ENCODE assay signal across 17 cellular contexts in the genomic region with DNA sequence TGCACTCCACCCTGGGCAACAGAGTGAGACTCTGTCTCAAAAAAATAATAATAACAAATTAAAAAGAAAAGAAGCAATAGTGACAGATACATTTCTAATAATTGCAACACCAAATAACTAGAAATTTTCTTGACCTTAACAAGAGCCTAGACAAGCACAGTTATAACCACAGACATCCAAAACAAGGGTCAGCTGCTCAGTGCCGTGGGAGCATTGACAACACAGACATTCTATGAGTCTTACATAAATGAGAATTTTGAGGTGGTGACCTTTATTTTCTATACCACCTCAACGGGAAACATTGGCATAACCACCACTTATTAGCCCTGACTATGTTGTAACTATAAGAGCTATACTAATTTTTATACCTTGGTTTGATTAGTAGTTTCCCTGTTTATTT.
DNase-seq lines count a peak whose midpoint lies in the region; ATAC-seq, FAIRE-seq and TF ChIP-seq lines count a peak whose summit lies in the region.
"Had no signal": no experiment of that assay in that cellular context is flagged by ENCODE, and none has a peak within 500 bp of the region (broad histone marks: within the 10 kb centered on the region; RNA-seq: fewer than 3 reads in every experiment).

No MANE protein-coding gene starts in this region.

- H3K79me2 ChIP-seq in keratinocyte (ENCODE audit: control insufficient read depth, insufficient read depth, low read length): no peaks in the 10 kb centered on the region

- no peak overlapping the region for H3K27ac Mint-ChIP-seq in Caco-2 (ENCODE audit: unreplicated experiment)
- H3K27ac Mint-ChIP-seq: activated naive CD4-positive, alpha-beta T cell treated with anti-CD3 and anti-CD28 coated beads, Interleukin-2, amount 50 U/mL, for 24 hours; activated T-helper 1 cell treated with anti-CD3 and anti-CD28 coated beads, Interleukin-12 subunit alpha, Interleukin-12 subunit beta, Interleukin-2, Interleukin-4 antibody, amounts not matched to agents 30 ng/mL and 10 ng/mL and 1 ng/mL, durations not matched to agents 14 hours and 24 hours and 36 hours; CD8-positive, alpha-beta T cell; immature natural killer cell had no signal

- H3K27me3 ChIP-seq in left ventricle myocardium inferior (ENCODE audit: low read depth) (no peaks in the 10 kb centered on the region), keratinocyte (ENCODE audit: control insufficient read depth, extremely low read depth, insufficient read depth, low read length) (no peaks in the 10 kb centered on the region), thyroid gland (no peaks in the 10 kb centered on the region), Caco-2 (replicated peaks; ENCODE audit: control insufficient read depth, insufficient read depth, low read length) (no peaks in the 10 kb centered on the region)

- H3K27ac ChIP-seq in left ventricle myocardium inferior (replicated peaks) (peak overlapping the region; percentile 71), RWPE1 (peak overlapping the region; percentile 44), keratinocyte (ENCODE audit: control insufficient read depth, insufficient read depth, low read length) (peak overlapping the region; percentile 8), thyroid gland (peak overlapping the region in 2 of 3 donors; percentile 58 to 61)

- H3K9ac ChIP-seq in keratinocyte (ENCODE audit: control insufficient read depth, extremely low read depth, insufficient read depth, low read length): no peak overlapping the region

- peaks cover 2% of the 10 kb centered on the region for H3K9me3 ChIP-seq in left ventricle myocardium inferior (replicated peaks)
- H3K9me3 ChIP-seq in keratinocyte (ENCODE audit: control insufficient read depth, low read depth, low read length): no peaks in the 10 kb centered on the region
- no peaks in the 10 kb centered on the region for H3K9me3 ChIP-seq in thyroid gland
- no peaks in the 10 kb centered on the region for H3K9me3 ChIP-seq in Caco-2

- POLR2A ChIA-PET in RWPE1 (lab: Yijun Ruan, JAX; ENCODE audit: low non-redundant PET): no interaction called here
- POLR2A ChIA-PET in Caco-2 (lab: Charles Lee): no interaction called here

- dilution Hi-C loops in keratinocyte (cut with MboI; ENCODE audit: extremely low pct_ligation_motif_present, low sequenced_read_pairs): no loop called here

- WGBS in thyroid gland, 2 donors: 70 to 72% methylated on average over 2 of the region's 2 CpGs

- BruUV-seq in Caco-2 (replicated peaks; lab: Mats Ljungman, UMichigan): no TSS peak

- TF ChIP-seq CTCF in left ventricle myocardium inferior (IDR thresholded peaks at IDR 0.05; ENCODE audit: borderline replicate concordance) (no peak), RWPE1 (conservative IDR thresholded peaks at IDR 0.05; ENCODE audit: low read depth) (no peak), keratinocyte (optimal IDR thresholded peaks at IDR 0.05 in 1 of 3, IDR thresholded peaks at IDR 0.05 in 1 of 3, conservative IDR thresholded peaks at IDR 0.05 in 1 of 3; ENCODE audit: extremely low read depth in 1 of 3, insufficient read depth in 2 of 3, low read length in 3 of 3) (no peak), thyroid gland (IDR thresholded peaks at IDR 0.05) (no peak), Caco-2 (IDR thresholded peaks at IDR 0.05; ENCODE audit: insufficient read depth in 1 of 2, low read depth in 1 of 2, low read length in 1 of 2, severe bottlenecking in 1 of 2, unreplicated experiment in 1 of 2) (no peak)

- ATAC-seq in Right ventricle myocardium superior (ENCODE audit: poor library complexity): no peak
- ATAC-seq: CD8-positive, alpha-beta T cell had no signal

- no peak for FAIRE-seq in keratinocyte (lab: Jason Lieb, UNC)
- FAIRE-seq: astrocyte, colon, H1 had no signal

- no peak for DNase-seq in left ventricle myocardium inferior
- DNase-seq in Right ventricle myocardium superior: no peak
- no peak for DNase-seq in RWPE1 (ENCODE audit: low spot score)
- DNase-seq in keratinocyte (ENCODE audit: low read depth, low spot score): no peak
- no peak for DNase-seq in thyroid gland
- DNase-seq in NOMO-1 treated with DMSO at 0.1 percent for 48 hours (lab: John Stamatoyannopoulos, UW; ENCODE audit: unreplicated experiment): no peak
- DNase-seq in NCI-H82 treated with DMSO at 0.1 percent for 48 hours (lab: John Stamatoyannopoulos, UW; ENCODE audit: unreplicated experiment): no peak
- no peak for DNase-seq in Caco-2
- DNase-seq: CD8-positive, alpha-beta T cell; immature natural killer cell; NCI-H446 treated with DMSO at 0.1 percent for 48 hours; stimulated activated CD4-positive, alpha-beta T cell treated with anti-CD3 and anti-CD28 coated beads, Interleukin-15, amount 100 ng/mL, for 24 hours had no signal

- H3K27me3 Mint-ChIP-seq in Caco-2 (ENCODE audit: insufficient read depth, unreplicated experiment): no peaks in the 10 kb centered on the region

- intact Hi-C loops in left ventricle myocardium inferior (cut with micrococcal nuclease) (no loop called here), Right ventricle myocardium superior (cut with DNase I) (no loop called here), thyroid gland (cut with DNase I) (no loop called here), Caco-2 (cut with micrococcal nuclease; ENCODE audit: unreplicated experiment) (no loop called here)

- no peaks in the 10 kb centered on the region for H3K9me1 ChIP-seq in keratinocyte (ENCODE audit: control insufficient read depth, extremely low read depth, insufficient read depth, low read length)

- no peak overlapping the region for H3K4me3 ChIP-seq in left ventricle myocardium inferior
- H3K4me3 ChIP-seq in keratinocyte (ENCODE audit: control insufficient read depth in 2 of 3, extremely low read depth in 1 of 3, insufficient read depth in 2 of 3, low read depth in 1 of 3, low read length in 3 of 3): peak overlapping the region in 1 of 3 experiments; percentile 40
- no peak overlapping the region for H3K4me3 ChIP-seq in thyroid gland (replicated peaks in 1 of 3)
- no peak overlapping the region for H3K4me3 ChIP-seq in Caco-2 (ENCODE audit: low read depth, low read length)

- CTCF ChIA-PET in RWPE1 (lab: Yijun Ruan, JAX) (interaction anchor here (0.5 to 0.8 kb wide), 5 partner anchors 12 to 521 kb away, joined by 3 to 4 read pairs (median 3); no protein-coding TSS in a partner anchor), Caco-2 (lab: Charles Lee) (no interaction called here)

- no peak overlapping the region for H2AFZ ChIP-seq in keratinocyte (ENCODE audit: control insufficient read depth, low read length)

- no peaks in the 10 kb centered on the region for H4K20me1 ChIP-seq in keratinocyte (ENCODE audit: control insufficient read depth, extremely low read depth, insufficient read depth, low read length)

- no peak for TF ChIP-seq POLR2A in thyroid gland (IDR thresholded peaks at IDR 0.05)

- H3K4me1 Mint-ChIP-seq in Caco-2 (ENCODE audit: low read depth, unreplicated experiment): no peaks in the 10 kb centered on the region
- H3K4me1 Mint-ChIP-seq: immature natural killer cell had no signal

- H3K9me3 Mint-ChIP-seq in Caco-2 (ENCODE audit: unreplicated experiment): peaks cover 26% of the 10 kb centered on the region

- no peak overlapping the region for H3K4me3 Mint-ChIP-seq in Caco-2 (ENCODE audit: unreplicated experiment)
- H3K4me3 Mint-ChIP-seq: activated naive CD4-positive, alpha-beta T cell treated with anti-CD3 and anti-CD28 coated beads, Interleukin-2, amount 50 U/mL, for 24 hours; activated T-helper 1 cell treated with anti-CD3 and anti-CD28 coated beads, Interleukin-12 subunit alpha, Interleukin-12 subunit beta, Interleukin-2, Interleukin-4 antibody, amounts not matched to agents 30 ng/mL and 10 ng/mL and 1 ng/mL, durations not matched to agents 14 hours and 24 hours and 36 hours; CD8-positive, alpha-beta T cell; immature natural killer cell had no signal

- H3K4me1 ChIP-seq in left ventricle myocardium inferior (peaks cover 15% of the 10 kb centered on the region), keratinocyte (ENCODE audit: control insufficient read depth, extremely low read depth, insufficient read depth, low read length) (peaks cover 37% of the 10 kb centered on the region), thyroid gland (peaks cover 13 to 15% of the 10 kb centered on the region in 2 donors), Caco-2 (no peaks in the 10 kb centered on the region)

- H3K36me3 Mint-ChIP-seq in Caco-2 (ENCODE audit: insufficient read depth, unreplicated experiment): peaks cover 6% of the 10 kb centered on the region
- H3K36me3 Mint-ChIP-seq: CD8-positive, alpha-beta T cell had no signal

- peak overlapping the region; percentile 56 for H3K4me2 ChIP-seq in keratinocyte (ENCODE audit: control insufficient read depth, extremely low read depth, insufficient read depth, low read depth, low read length)

- H3K36me3 ChIP-seq in left ventricle myocardium inferior (no peaks in the 10 kb centered on the region), keratinocyte (ENCODE audit: control insufficient read depth in 2 of 2, extremely low read depth in 1 of 2, insufficient read depth in 2 of 2, low read length in 2 of 2) (no peaks in the 10 kb centered on the region), thyroid gland (no peaks in the 10 kb centered on the region), Caco-2 (ENCODE audit: control insufficient read depth, insufficient read depth, low read length) (no peaks in the 10 kb centered on the region)

Comparison
In these comparisons a context has a peak if more than half of its experiments do, and no peak if none do; other contexts are left out.
1. H3K27ac ChIP-seq: peak in every context shown above with its lines; median percentile 71 in left ventricle myocardium inferior; 60 in thyroid gland; 44 in RWPE1; 8 in keratinocyte.